ENCODE assay signal across 8 cellular contexts in genomic region chr20:50146732-50147662, GRCh38. TPM values are rescaled to one million over a fixed set of nuclear protein-coding genes. Genes with fewer than 3 reads are reported as not detected.
DNase-seq lines count a peak whose midpoint lies in the region; TF ChIP-seq lines count a peak whose summit lies in the region.

No MANE protein-coding gene starts in this region.

- POLR2A ChIA-PET in CD8-positive, alpha-beta memory T cell (lab: Charles Lee), result interaction anchor here (1.0 kb wide), 2 partner anchors 19 to 32 kb away, joined by 3 to 4 read pairs; no protein-coding TSS in a partner anchor

- peaks cover 0 to 49% (median 8%) of the 10 kb centered on the region in 3 donors for H3K36me3 Mint-ChIP-seq in CD8-positive, alpha-beta memory T cell
- H3K36me3 Mint-ChIP-seq in glutamatergic neuron (ENCODE audit: unreplicated experiment), result peaks cover 6% of the 10 kb centered on the region

- H3K9me3 Mint-ChIP-seq in CD8-positive, alpha-beta memory T cell, result no peaks in the 10 kb centered on the region
- peaks cover 1% of the 10 kb centered on the region for H3K9me3 Mint-ChIP-seq in glutamatergic neuron (ENCODE audit: unreplicated experiment)

- intact Hi-C loops in left ventricle myocardium inferior (cut with micrococcal nuclease), result no loop called here

- H3K4me3 ChIP-seq in CD8-positive, alpha-beta memory T cell (ENCODE audit: low read length), result peak overlapping the region; percentile 60
- H3K4me3 ChIP-seq in H7 (ENCODE audit: insufficient read depth, low read depth, low read length) (no peak overlapping the region), left ventricle myocardium inferior (no peak overlapping the region)

- peaks cover 12% of the 10 kb centered on the region for H3K36me3 ChIP-seq in CD8-positive, alpha-beta memory T cell (ENCODE audit: insufficient read depth, low read length)
- H3K36me3 ChIP-seq in H7 (replicated peaks; ENCODE audit: control insufficient read depth, insufficient read depth, low read length) (peaks cover 13% of the 10 kb centered on the region), left ventricle myocardium inferior (peaks cover 17% of the 10 kb centered on the region)

- H3K4me1 ChIP-seq in CD8-positive, alpha-beta memory T cell (ENCODE audit: insufficient read depth, low read length), result peaks cover 38% of the 10 kb centered on the region
- H3K4me1 ChIP-seq in left ventricle myocardium inferior, result peaks cover 100% of the 10 kb centered on the region

- H3K27ac ChIP-seq in CD8-positive, alpha-beta memory T cell (ENCODE audit: low read depth, low read length), result peak overlapping the region; percentile 66
- peak overlapping the region; percentile 75 for H3K27ac ChIP-seq in left ventricle myocardium inferior (replicated peaks)

- peak; percentile 55 to 85 (median 78) for DNase-seq in CD8-positive, alpha-beta memory T cell
- peak; percentile 65 for DNase-seq in H7
- DNase-seq in OCI-M1 (lab: John Stamatoyannopoulos, UW), result peak; percentile 82
- DNase-seq in activated T-helper 1 cell treated with anti-CD3 and anti-CD28 coated beads, Interleukin-2, amount 50 U/mL, for 16 hours (ENCODE audit: low read depth in 1 of 2, low spot score in 1 of 2), result peak; percentile 46 to 62
- no peak for DNase-seq in left ventricle myocardium inferior
- DNase-seq in stimulated activated CD4-positive, alpha-beta T cell treated with anti-CD3 and anti-CD28 coated beads, Interleukin-15, amount 100 ng/mL, for 1 hour (ENCODE audit: low read depth in 1 of 2, low spot score in 1 of 2), result peak; percentile 55
- DNase-seq in NCI-H446 treated with DMSO at 0.1 percent for 48 hours (lab: John Stamatoyannopoulos, UW), result no peak
- DNase-seq in glutamatergic neuron, result no peak

- peaks cover 62 to 77% (median 68%) of the 10 kb centered on the region in 3 donors for H3K4me1 Mint-ChIP-seq in CD8-positive, alpha-beta memory T cell
- H3K4me1 Mint-ChIP-seq in glutamatergic neuron (ENCODE audit: low read depth, unreplicated experiment), result peaks cover 13% of the 10 kb centered on the region

- peak overlapping the region; percentile 94 to 98 (median 96) for H3K27ac Mint-ChIP-seq in CD8-positive, alpha-beta memory T cell
- H3K27ac Mint-ChIP-seq in glutamatergic neuron (ENCODE audit: unreplicated experiment), result no peak overlapping the region

- no peak for TF ChIP-seq CTCF in left ventricle myocardium inferior (IDR thresholded peaks at IDR 0.05; ENCODE audit: borderline replicate concordance)
- TF ChIP-seq CTCF in glutamatergic neuron (IDR thresholded peaks at IDR 0.05; ENCODE audit: partially characterized antibody, unreplicated experiment), result no peak

- peak overlapping the region; percentile 73 to 92 (median 85) for H3K4me3 Mint-ChIP-seq in CD8-positive, alpha-beta memory T cell
- no peak overlapping the region for H3K4me3 Mint-ChIP-seq in glutamatergic neuron (ENCODE audit: unreplicated experiment)

- CTCF ChIA-PET in CD8-positive, alpha-beta memory T cell (lab: Charles Lee), result interaction anchor here (0.9 to 3.3 kb wide), 9 partner anchors 15 to 317 kb away, joined by 3 to 14 read pairs (median 4); no protein-coding TSS in a partner anchor

- peaks cover 0 to 2% of the 10 kb centered on the region in 2 donors for H3K27me3 Mint-ChIP-seq in CD8-positive, alpha-beta memory T cell
- H3K27me3 Mint-ChIP-seq in glutamatergic neuron (ENCODE audit: unreplicated experiment), result peaks cover 16% of the 10 kb centered on the region

- no peaks in the 10 kb centered on the region for H3K27me3 ChIP-seq in CD8-positive, alpha-beta memory T cell (ENCODE audit: insufficient read depth, low read length, poor library complexity, severe bottlenecking)
- no peaks in the 10 kb centered on the region for H3K27me3 ChIP-seq in H7 (ENCODE audit: control insufficient read depth, insufficient read depth, low read length)
- no peaks in the 10 kb centered on the region for H3K27me3 ChIP-seq in left ventricle myocardium inferior (ENCODE audit: low read depth)

- no peaks in the 10 kb centered on the region for H3K9me3 ChIP-seq in CD8-positive, alpha-beta memory T cell (ENCODE audit: low read length)
- H3K9me3 ChIP-seq in left ventricle myocardium inferior (replicated peaks), result no peaks in the 10 kb centered on the region

RNA-seq across cellular contexts. Expression of gene PEDS1, which starts 6.5 kb away (rescaled TPM):
- 10 to 100 TPM; 20.2 to 23.6 TPM for total RNA-seq in CD8-positive, alpha-beta memory T cell
- polyA plus RNA-seq in CD8-positive, alpha-beta memory T cell, result 26.9 TPM
- 45.3 and 47.7 TPM in 2 replicates for total RNA-seq in H7 (2014; rRNA removed; shearing (Covaris generic))
- total RNA-seq in left ventricle myocardium inferior (17.3 TPM), glutamatergic neuron (ENCODE audit: unreplicated experiment) (29.3 TPM)

RNA-seq across cellular contexts. Expression of gene UBE2V1, which starts 34.0 kb away (rescaled TPM):
- total RNA-seq in CD8-positive, alpha-beta memory T cell, result 100 to 1,000 TPM; 160 to 183 TPM
- polyA plus RNA-seq in CD8-positive, alpha-beta memory T cell, result 176 TPM
- total RNA-seq in H7 (2014; rRNA removed; shearing (Covaris generic)), result 65.1 and 72.9 TPM in 2 replicates
- total RNA-seq in left ventricle myocardium inferior, result 77.1 TPM
- total RNA-seq in glutamatergic neuron (ENCODE audit: unreplicated experiment), result 149 TPM

RNA-seq across cellular contexts. Expression of gene CEBPB, which starts 43.6 kb away (rescaled TPM):
- total RNA-seq in CD8-positive, alpha-beta memory T cell, result 10 to 100 TPM; 25.3 to 29.1 TPM
- 27.0 TPM for polyA plus RNA-seq in CD8-positive, alpha-beta memory T cell
- 23.5 and 23.6 TPM in 2 replicates for total RNA-seq in H7 (2014; rRNA removed; shearing (Covaris generic))
- 54.0 TPM for total RNA-seq in left ventricle myocardium inferior
- 11.3 TPM for total RNA-seq in glutamatergic neuron (ENCODE audit: unreplicated experiment)

Comparison
In these comparisons a context has a peak if more than half of its experiments do, and no peak if none do; other contexts are left out.
1. DNase-seq: peak in CD8-positive, alpha-beta memory T cell (5 of 5), H7 (single experiment), OCI-M1 (single experiment), activated T-helper 1 cell treated with anti-CD3 and anti-CD28 coated beads, Interleukin-2, amount 50 U/mL, for 16 hours (2 of 2) and stimulated activated CD4-positive, alpha-beta T cell treated with anti-CD3 and anti-CD28 coated beads, Interleukin-15, amount 100 ng/mL, for 1 hour (2 of 2); none in left ventricle myocardium inferior (single experiment), NCI-H446 treated with DMSO at 0.1 percent for 48 hours (single experiment) and glutamatergic neuron (single experiment).